In the genomic region with DNA sequence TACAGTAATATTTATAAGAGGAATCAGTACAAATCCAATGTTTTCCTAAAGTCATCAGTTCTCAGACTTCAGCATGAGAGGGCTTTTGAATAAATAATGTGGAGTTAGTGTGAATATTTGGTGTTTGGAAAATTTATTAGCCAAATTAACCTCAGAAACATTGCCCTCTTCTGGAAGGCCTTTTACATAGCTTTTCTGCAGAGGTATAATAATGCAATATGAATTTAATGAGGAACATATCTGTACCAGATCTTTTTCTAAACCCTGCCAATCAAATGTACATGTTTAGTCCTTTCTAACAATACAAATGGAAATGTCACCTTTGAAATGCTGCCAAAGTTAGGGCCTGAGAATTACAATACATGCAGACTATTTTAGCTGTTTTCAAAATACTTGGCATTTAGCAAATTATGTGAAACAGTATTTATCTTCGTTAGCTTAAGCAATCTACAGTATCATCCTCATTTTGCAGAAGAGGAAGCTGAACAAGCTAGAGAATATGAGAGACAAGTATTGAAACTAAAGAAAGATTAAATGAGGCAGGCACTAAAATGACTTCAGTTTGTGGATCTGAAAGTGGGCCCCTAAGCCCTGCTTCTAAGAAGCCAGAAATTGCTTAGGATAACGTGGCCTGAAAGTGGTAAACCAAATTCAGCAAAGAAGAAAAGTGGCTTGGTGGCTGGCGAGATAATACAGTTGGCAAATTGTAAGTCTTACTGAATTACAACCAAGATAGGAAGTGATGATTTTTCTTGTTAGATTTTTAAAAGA, we compare ENCODE assay signal across 9 cellular contexts.
DNase-seq lines count a peak whose midpoint lies in the region; ATAC-seq and TF ChIP-seq lines count a peak whose summit lies in the region.
"Had no signal": no experiment of that assay in that cellular context is flagged by ENCODE, and none has a peak within 500 bp of the region (broad histone marks: within the 10 kb centered on the region; RNA-seq: fewer than 3 reads in every experiment).

No MANE protein-coding gene starts in this region.

- H3K4me3 ChIP-seq in BJ (ENCODE audit: low read depth, low read length) (no peak overlapping the region), HCT116 (replicated peaks in 1 of 2; ENCODE audit: low read depth in 1 of 2, low read length in 2 of 2) (no peak overlapping the region), OCI-LY1 (ENCODE audit: low read depth, low read length, poor library complexity, severe bottlenecking) (no peak overlapping the region), epithelial cell of proximal tubule (ENCODE audit: low read depth, low read length) (no peak overlapping the region), thyroid gland (replicated peaks in 1 of 3) (no peak overlapping the region)

- no peaks in the 10 kb centered on the region for H3K4me1 Mint-ChIP-seq in activated T-helper 2 cell treated with anti-CD3 and anti-CD28 coated beads, Interferon-gamma antibody, Interleukin-2, Interleukin-4, amounts not matched to agents 10 μg/mL and 5 μg/mL and 100 μg/mL, durations not matched to agents 14 hours and 24 hours and 36 hours (ENCODE audit: low read depth)

- POLR2A ChIA-PET in BJ (lab: Charles Lee), result no interaction called here
- POLR2A ChIA-PET in HCT116 (lab: Charles Lee), result no interaction called here

- H3K4me2 ChIP-seq in HCT116 (ENCODE audit: low read length) (peak overlapping the region; percentile 60; the same call in 1 of the 2 replicates), OCI-LY1 (ENCODE audit: low read length) (peak overlapping the region; percentile 16)

- H3K4me3 Mint-ChIP-seq in activated T-helper 2 cell treated with anti-CD3 and anti-CD28 coated beads, Interferon-gamma antibody, Interleukin-2, Interleukin-4, amounts not matched to agents 10 μg/mL and 5 μg/mL and 100 μg/mL, durations not matched to agents 14 hours and 24 hours and 36 hours (ENCODE audit: low read depth), result no peak overlapping the region

- H3K9me3 ChIP-seq in HCT116 (ENCODE audit: control insufficient read depth in 1 of 2, insufficient read depth in 1 of 2, low read depth in 1 of 2, low read length in 2 of 2) (no peaks in the 10 kb centered on the region), OCI-LY1 (ENCODE audit: low read length) (no peaks in the 10 kb centered on the region; the same call in 1 of the 2 replicates), thyroid gland (no peaks in the 10 kb centered on the region)

- no peaks in the 10 kb centered on the region for H3F3A ChIP-seq in OCI-LY1 (ENCODE audit: insufficient read depth, low read length)

- H3K27ac ChIP-seq in HCT116 (ENCODE audit: low read depth, low read length) (no peak overlapping the region), OCI-LY1 (ENCODE audit: low read depth, low read length, poor library complexity, severe bottlenecking) (peak overlapping the region; percentile 91), thyroid gland (no peak overlapping the region)

- peaks cover 9% of the 10 kb centered on the region for H3K27me3 Mint-ChIP-seq in activated T-helper 2 cell treated with anti-CD3 and anti-CD28 coated beads, Interferon-gamma antibody, Interleukin-2, Interleukin-4, amounts not matched to agents 10 μg/mL and 5 μg/mL and 100 μg/mL, durations not matched to agents 14 hours and 24 hours and 36 hours (ENCODE audit: low read depth)

- BruUV-seq in HCT116 (replicated peaks; lab: Mats Ljungman, UMichigan), result no TSS peak

- TF ChIP-seq CTCF in BJ (IDR thresholded peaks at IDR 0.05; ENCODE audit: insufficient read depth, low read depth, low read length) (peak; percentile 50), HCT116 (IDR thresholded peaks at IDR 0.05 in 2 of 3, conservative IDR thresholded peaks at IDR 0.05 in 1 of 3; ENCODE audit: borderline replicate concordance in 1 of 3, insufficient read depth in 1 of 3, low read depth in 2 of 3, low read length in 2 of 3) (peak; percentile 31 to 66 (median 32); a peak in 5 of 6 replicates), OCI-LY1 (IDR thresholded peaks at IDR 0.05; ENCODE audit: low read length) (peak; percentile 59), epithelial cell of proximal tubule (conservative IDR thresholded peaks at IDR 0.05; ENCODE audit: low read depth, low read length) (peak; percentile 36), thyroid gland (IDR thresholded peaks at IDR 0.05) (no peak)

- no peaks in the 10 kb centered on the region for H3K79me2 ChIP-seq in HCT116 (ENCODE audit: insufficient read depth, low read length)
- no peaks in the 10 kb centered on the region for H3K79me2 ChIP-seq in OCI-LY1 (ENCODE audit: insufficient read depth, low read length)

- no peak overlapping the region for H3K27ac Mint-ChIP-seq in activated T-helper 2 cell treated with anti-CD3 and anti-CD28 coated beads, Interferon-gamma antibody, Interleukin-2, Interleukin-4, amounts not matched to agents 10 μg/mL and 5 μg/mL and 100 μg/mL, durations not matched to agents 14 hours and 24 hours and 36 hours
- no peak overlapping the region for H3K27ac Mint-ChIP-seq in activated naive CD4-positive, alpha-beta T cell treated with anti-CD3 and anti-CD28 coated beads, Interleukin-2, amount 50 U/mL, for 72 hours

- no peak overlapping the region for H3K9ac ChIP-seq in HCT116 (ENCODE audit: low read length)
- peak overlapping the region; percentile 44 for H3K9ac ChIP-seq in OCI-LY1 (ENCODE audit: low read length)

- intact Hi-C loops in HCT116 (cut with micrococcal nuclease), result loop anchor here (1.0 kb wide), 1 partner anchor 107 kb away; no protein-coding TSS in a partner anchor
- intact Hi-C loops in activated T-helper 2 cell treated with anti-CD3 and anti-CD28 coated beads, Interferon-gamma antibody, Interleukin-2, Interleukin-4, amounts not matched to agents 10 μg/mL and 5 μg/mL and 100 μg/mL, durations not matched to agents 14 hours and 24 hours and 36 hours (cut with micrococcal nuclease), result no loop called here
- intact Hi-C loops in thyroid gland (cut with DNase I), result no loop called here

- RAD21 ChIA-PET in HCT116 (lab: Charles Lee; ENCODE audit: low non-redundant PET in 1 of 2, low total read pairs in 2 of 2, uncharacterized antibody in 2 of 2, unreplicated experiment in 2 of 2), result no interaction called here

- no peak for DNase-seq in BJ (ENCODE audit: low read depth)
- DNase-seq in HCT116 (ENCODE audit: low read depth, low spot score), result no peak
- DNase-seq in epithelial cell of proximal tubule (ENCODE audit: low read depth), result no peak
- no peak for DNase-seq in occipital lobe (lab: John Stamatoyannopoulos, UW)
- no peak for DNase-seq in activated T-helper 2 cell treated with anti-CD3 and anti-CD28 coated beads, Interferon-gamma antibody, Interleukin-2, Interleukin-4, amounts not matched to agents 10 μg/mL and 5 μg/mL and 100 μg/mL, durations not matched to agents 14 hours and 24 hours and 36 hours (ENCODE audit: low spot score)
- no peak for DNase-seq in activated naive CD4-positive, alpha-beta T cell treated with anti-CD3 and anti-CD28 coated beads, Interleukin-2, amount 50 U/mL, for 72 hours (ENCODE audit: low spot score in 2 of 2)
- DNase-seq in thyroid gland, result no peak
- DNase-seq: NCI-H69 had no signal

- CTCF ChIA-PET in BJ (lab: Yijun Ruan, JAX), result interaction anchor here (1.0 to 1.8 kb wide), 6 partner anchors 8 to 107 kb away, joined by 3 to 13 read pairs (median 4); no protein-coding TSS in a partner anchor
- CTCF ChIA-PET in HCT116 (lab: Charles Lee), result interaction anchor here (1.0 to 2.8 kb wide), 6 partner anchors 11 to 107 kb away, joined by 3 to 20 read pairs (median 4); no protein-coding TSS in a partner anchor

- no peaks in the 10 kb centered on the region for H3K36me3 Mint-ChIP-seq in activated T-helper 2 cell treated with anti-CD3 and anti-CD28 coated beads, Interferon-gamma antibody, Interleukin-2, Interleukin-4, amounts not matched to agents 10 μg/mL and 5 μg/mL and 100 μg/mL, durations not matched to agents 14 hours and 24 hours and 36 hours (ENCODE audit: low read depth)
- H3K36me3 Mint-ChIP-seq in activated naive CD4-positive, alpha-beta T cell treated with anti-CD3 and anti-CD28 coated beads, Interleukin-2, amount 50 U/mL, for 72 hours, result no peaks in the 10 kb centered on the region

- no peaks in the 10 kb centered on the region for H4K20me1 ChIP-seq in HCT116 (ENCODE audit: insufficient read depth)
- no peaks in the 10 kb centered on the region for H4K20me1 ChIP-seq in OCI-LY1 (ENCODE audit: insufficient read depth, low read length)

- H3K9me3 Mint-ChIP-seq in activated T-helper 2 cell treated with anti-CD3 and anti-CD28 coated beads, Interferon-gamma antibody, Interleukin-2, Interleukin-4, amounts not matched to agents 10 μg/mL and 5 μg/mL and 100 μg/mL, durations not matched to agents 14 hours and 24 hours and 36 hours, result no peaks in the 10 kb centered on the region
- H3K9me3 Mint-ChIP-seq in activated naive CD4-positive, alpha-beta T cell treated with anti-CD3 and anti-CD28 coated beads, Interleukin-2, amount 50 U/mL, for 72 hours, result no peaks in the 10 kb centered on the region

- H3K4me1 ChIP-seq in HCT116 (ENCODE audit: control insufficient read depth in 1 of 2, insufficient read depth in 2 of 2, low read length in 2 of 2) (peaks cover 18% of the 10 kb centered on the region in 2 experiments), OCI-LY1 (ENCODE audit: insufficient read depth, low read length, severe bottlenecking) (peaks cover 68% of the 10 kb centered on the region), thyroid gland (no peaks in the 10 kb centered on the region)

- no peaks in the 10 kb centered on the region for H3K36me3 ChIP-seq in BJ (ENCODE audit: control insufficient read depth, insufficient read depth, low read length)
- no peaks in the 10 kb centered on the region for H3K36me3 ChIP-seq in HCT116 (ENCODE audit: control insufficient read depth in 1 of 2, insufficient read depth in 2 of 2, low read length in 2 of 2)
- H3K36me3 ChIP-seq in OCI-LY1 (ENCODE audit: insufficient read depth, low read length), result no peaks in the 10 kb centered on the region
- no peaks in the 10 kb centered on the region for H3K36me3 ChIP-seq in thyroid gland

- H3K27me3 ChIP-seq in BJ (ENCODE audit: control insufficient read depth, insufficient read depth, low read length), result peaks cover 5% of the 10 kb centered on the region
- H3K27me3 ChIP-seq in HCT116 (ENCODE audit: insufficient read depth, low read length), result no peaks in the 10 kb centered on the region
- no peaks in the 10 kb centered on the region for H3K27me3 ChIP-seq in OCI-LY1 (ENCODE audit: insufficient read depth, low read length)
- no peaks in the 10 kb centered on the region for H3K27me3 ChIP-seq in thyroid gland

- ATAC-seq in HCT116, result no peak
- ATAC-seq in activated naive CD4-positive, alpha-beta T cell treated with anti-CD3 and anti-CD28 coated beads, Interleukin-2, amount 50 U/mL, for 72 hours, result no peak

- WGBS in thyroid gland, 2 donors, result 71 to 79% methylated on average over 3 of the region's 3 CpGs

- H2AFZ ChIP-seq in HCT116 (ENCODE audit: low read depth, low read length, poor library complexity, severe bottlenecking), result peak overlapping the region; percentile 13
- 0 out of 2 replicates have a peak overlapping the region, but pooled peaks have one; percentile 21 for H2AFZ ChIP-seq in OCI-LY1 (ENCODE audit: low read length)

- TF ChIP-seq POLR2A in HCT116 (IDR thresholded peaks at IDR 0.05; ENCODE audit: borderline replicate concordance, extremely low read depth, insufficient read depth, insufficient read length) (no peak), thyroid gland (IDR thresholded peaks at IDR 0.05) (no peak)

- H3K9me2 ChIP-seq in HCT116 (ENCODE audit: insufficient read depth), result no peaks in the 10 kb centered on the region
- H3K9me2 ChIP-seq in OCI-LY1 (ENCODE audit: low read depth, low read length), result no peaks in the 10 kb centered on the region

- TF ChIP-seq RAD21 in HCT116 (IDR thresholded peaks at IDR 0.05; ENCODE audit: low read depth), result peak; percentile 45

Comparison
In these comparisons a context has a peak if more than half of its experiments do, and no peak if none do; other contexts are left out.
1. CTCF ChIP-seq: peak in BJ (single experiment), HCT116 (3 of 3), OCI-LY1 (single experiment) and epithelial cell of proximal tubule (single experiment); none in thyroid gland (0 of 6).